9 cellular contexts compared by ENCODE assay signal in the genomic region with DNA sequence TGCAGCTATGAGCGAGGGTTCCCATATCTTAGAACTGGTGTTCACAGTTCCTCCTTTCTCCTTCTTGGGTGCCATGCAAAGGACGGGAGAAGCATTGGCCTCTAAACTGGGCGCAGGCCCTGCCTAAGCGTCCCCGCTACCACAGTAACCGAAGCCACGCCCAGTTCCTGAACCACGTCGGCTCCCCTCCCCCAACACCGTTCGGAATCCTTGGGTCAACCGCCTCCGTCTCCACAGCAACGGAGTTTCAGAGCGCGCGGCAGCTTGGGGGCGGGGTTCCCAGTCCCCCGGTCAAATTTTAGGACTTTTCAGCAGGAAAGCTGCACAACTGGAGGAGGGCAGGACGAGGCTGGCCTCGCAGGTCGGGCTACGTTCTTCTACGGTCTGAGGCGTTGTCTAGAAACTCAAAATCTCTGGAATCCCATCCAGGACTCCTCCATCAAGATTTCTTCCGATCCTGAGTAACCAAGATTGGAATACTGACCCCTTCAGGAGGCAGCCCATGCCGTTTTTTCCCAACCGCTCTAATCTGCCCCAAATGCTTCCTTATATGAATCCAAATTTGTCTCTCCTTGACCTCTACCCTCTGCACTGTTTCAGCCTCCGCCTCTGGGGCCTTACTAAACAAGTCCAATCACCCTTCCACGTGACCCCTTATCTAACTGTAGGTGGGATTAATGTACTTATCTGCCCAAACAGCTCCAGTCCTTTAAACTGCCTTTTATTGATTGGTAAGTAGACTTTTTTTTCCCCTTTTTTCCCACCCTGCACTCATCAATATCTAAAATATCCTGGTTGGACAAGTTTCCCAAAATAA. TPM values are rescaled to one million over a fixed set of nuclear protein-coding genes. Genes with fewer than 3 reads are reported as not detected.
DNase-seq lines count a peak whose midpoint lies in the region; FAIRE-seq and TF ChIP-seq lines count a peak whose summit lies in the region.
"Had no signal": no experiment of that assay in that cellular context is flagged by ENCODE, and none has a peak within 500 bp of the region (broad histone marks: within the 10 kb centered on the region; RNA-seq: fewer than 3 reads in every experiment).

Gene SPAG17, minus strand, starts transcription at position 146 of the 817 bp plus-strand sequence. Its CDS starts 71 bp downstream, at position 75.

- FAIRE-seq in urothelium cell line (lab: Jason Lieb, UNC), result no peak

- H3K4me3 ChIP-seq in epithelial cell of esophagus (ENCODE audit: low read length) (peak within 1 kb of the TSS; percentile 48), ascending aorta (peak within 1 kb of the TSS in 1 of 2 donors; percentile 42)
- H3K4me3 ChIP-seq: BLaER1 treated with 17β-estradiol and CSF1 and Interleukin-3, amounts not matched to agents 10 nM and 100 nM had no signal

- no peaks in the 10 kb centered on the region for H3K4me1 ChIP-seq in ascending aorta
- H3K4me1 ChIP-seq: BLaER1 treated with 17β-estradiol and CSF1 and Interleukin-3, amounts not matched to agents 10 nM and 100 nM had no signal

- no peaks in the 10 kb centered on the region for H3K27me3 Mint-ChIP-seq in mesothelial cell of epicardium (ENCODE audit: low read depth)

- TF ChIP-seq CTCF in epithelial cell of esophagus (IDR thresholded peaks at IDR 0.05; ENCODE audit: insufficient read depth, low read depth, low read length, missing control alignments) (peak; percentile 17), mesothelial cell of epicardium (IDR thresholded peaks at IDR 0.05; ENCODE audit: unreplicated experiment) (no peak), ascending aorta (IDR thresholded peaks at IDR 0.05) (no peak)

- H3K36me3 Mint-ChIP-seq in mesothelial cell of epicardium, result no peaks in the 10 kb centered on the region

- H3K4me3 Mint-ChIP-seq in mesothelial cell of epicardium, result peak within 1 kb of the TSS; percentile 84

- H3K27ac Mint-ChIP-seq in mesothelial cell of epicardium, result peak within 1 kb of the TSS; percentile 33

- H3K36me3 ChIP-seq in ascending aorta, result no peaks in the 10 kb centered on the region
- H3K36me3 ChIP-seq: BLaER1 treated with 17β-estradiol and CSF1 and Interleukin-3, amounts not matched to agents 10 nM and 100 nM had no signal

- H3K27me3 ChIP-seq in ascending aorta, result no peaks in the 10 kb centered on the region
- H3K27me3 ChIP-seq: BLaER1 treated with 17β-estradiol and CSF1 and Interleukin-3, amounts not matched to agents 10 nM and 100 nM had no signal

- peaks cover 18% of the 10 kb centered on the region for H3K4me1 Mint-ChIP-seq in mesothelial cell of epicardium

- no peak within 1 kb of the TSS for H3K27ac ChIP-seq in ascending aorta
- H3K27ac ChIP-seq: BLaER1 treated with 17β-estradiol and CSF1 and Interleukin-3, amounts not matched to agents 10 nM and 100 nM had no signal

- intact Hi-C loops in ascending aorta (cut with DNase I), result no loop called here

- DNase-seq in NCI-H345 (lab: John Stamatoyannopoulos, UW) (peak; percentile 0), NCI-H345 treated with DMSO at 0.1 percent for 48 hours (lab: John Stamatoyannopoulos, UW; ENCODE audit: unreplicated experiment) (no peak), NOMO-1 (lab: John Stamatoyannopoulos, UW; ENCODE audit: unreplicated experiment in 2 of 2) (peak; percentile 29 to 30), epithelial cell of esophagus (ENCODE audit: low read depth) (peak; percentile 72), mesothelial cell of epicardium (ENCODE audit: low spot score in 2 of 2, unreplicated experiment in 2 of 2) (peak; percentile 69 to 84), urothelium cell line (ENCODE audit: low spot score) (peak; percentile 78), SW480 (ENCODE audit: low spot score) (no peak), ascending aorta (ENCODE audit: low spot score in 2 of 2) (no peak)

- peaks cover 3% of the 10 kb centered on the region for H3K9me3 Mint-ChIP-seq in mesothelial cell of epicardium

- H3K9me3 ChIP-seq in ascending aorta, result no peaks in the 10 kb centered on the region

RNA-seq across cellular contexts. Expression of gene SPAG17, which starts in this region (rescaled TPM):
- total RNA-seq in mesothelial cell of epicardium, result 2.7 to 4.7 TPM (median 3.7 TPM) in 3 replicates
- not detected for total RNA-seq in ascending aorta

Comparison
In these comparisons a context has a peak if more than half of its experiments do, and no peak if none do; other contexts are left out.
1. DNase-seq: peak in NCI-H345 (single experiment), NOMO-1 (2 of 2), epithelial cell of esophagus (single experiment), mesothelial cell of epicardium (2 of 2) and urothelium cell line (single experiment); none in NCI-H345 treated with DMSO at 0.1 percent for 48 hours (single experiment), SW480 (single experiment) and ascending aorta (0 of 2).